7 cellular contexts compared by ENCODE assay signal in genomic region chr3:64023187-64023860, GRCh38.
DNase-seq lines count a peak whose midpoint lies in the region; ATAC-seq and TF ChIP-seq lines count a peak whose summit lies in the region.

TSS of gene PSMD6 (minus strand) at chr3:64023494. CDS start at chr3:64023419, 75 bp downstream.

- in situ Hi-C loops in astrocyte of the cerebellum (cut with HindIII; ENCODE audit: low sequenced_read_pairs), result no loop called here

- TF ChIP-seq CTCF in astrocyte of the cerebellum (IDR thresholded peaks at IDR 0.05; ENCODE audit: low read depth, low read length, missing control alignments) (peak; percentile 99), retinal pigment epithelial cell (conservative IDR thresholded peaks at IDR 0.05; ENCODE audit: low read depth, low read length) (peak; percentile 98)

- DNase-seq in NCI-H146 treated with DMSO at 0.1 percent for 48 hours (lab: John Stamatoyannopoulos, UW; ENCODE audit: unreplicated experiment) (peak; percentile 52), T-helper 22 cell (ENCODE audit: low read depth) (peak; percentile 84), astrocyte of the cerebellum (ENCODE audit: low read depth) (peak; percentile 42), hippocampal formation (lab: John Stamatoyannopoulos, UW) (peak; percentile 82 to 85), retinal pigment epithelial cell (ENCODE audit: low read depth) (peak; percentile 25)

- H3K4me3 ChIP-seq in astrocyte of the cerebellum (ENCODE audit: low read depth, low read length) (peak within 1 kb of the TSS; percentile 95), retinal pigment epithelial cell (ENCODE audit: low read length) (peak within 1 kb of the TSS; percentile 93)

- ATAC-seq in GM18502 (IDR thresholded peaks at IDR 0.05; ENCODE audit: poor library complexity, unreplicated experiment) (peak; percentile 96), HG02852 (IDR thresholded peaks at IDR 0.05; ENCODE audit: unreplicated experiment) (peak; percentile 93)

Comparison
In these comparisons a context has a peak if more than half of its experiments do, and no peak if none do; other contexts are left out.
1. Peak in every context shown above with its lines: DNase-seq, ATAC-seq and H3K4me3 ChIP-seq.
2. DNase-seq: peak in every context shown above with its lines; median percentile 84 in T-helper 22 cell; 84 in hippocampal formation; 52 in NCI-H146 treated with DMSO at 0.1 percent for 48 hours; 42 in astrocyte of the cerebellum; 25 in retinal pigment epithelial cell.